8 cellular contexts compared by ENCODE assay signal in the genomic region with DNA sequence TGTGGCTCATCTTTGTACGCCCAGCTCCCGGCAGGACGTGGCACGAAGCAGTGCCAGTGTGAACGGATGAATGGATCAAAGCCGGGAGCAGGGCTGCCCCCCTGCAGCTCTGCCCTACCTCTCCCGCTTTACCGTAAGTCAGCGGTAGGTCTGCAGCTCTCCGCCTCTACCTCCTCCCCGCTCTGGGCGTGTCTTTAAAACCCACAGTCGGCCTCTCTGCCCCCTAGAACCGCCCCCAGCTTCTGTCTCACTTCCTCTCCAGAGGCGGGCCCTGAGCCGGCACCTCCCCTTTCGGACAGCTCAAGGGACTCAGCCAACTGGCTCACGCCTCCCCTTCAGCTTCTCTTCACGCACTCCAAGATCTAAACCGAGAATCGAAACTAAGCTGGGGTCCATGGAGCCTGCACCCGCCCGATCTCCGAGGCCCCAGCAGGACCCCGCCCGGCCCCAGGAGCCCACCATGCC. TPM values are rescaled to one million over a fixed set of nuclear protein-coding genes. Genes with fewer than 3 reads are reported as not detected.
DNase-seq lines count a peak whose midpoint lies in the region; ATAC-seq and TF ChIP-seq lines count a peak whose summit lies in the region.

A gene with protein sequence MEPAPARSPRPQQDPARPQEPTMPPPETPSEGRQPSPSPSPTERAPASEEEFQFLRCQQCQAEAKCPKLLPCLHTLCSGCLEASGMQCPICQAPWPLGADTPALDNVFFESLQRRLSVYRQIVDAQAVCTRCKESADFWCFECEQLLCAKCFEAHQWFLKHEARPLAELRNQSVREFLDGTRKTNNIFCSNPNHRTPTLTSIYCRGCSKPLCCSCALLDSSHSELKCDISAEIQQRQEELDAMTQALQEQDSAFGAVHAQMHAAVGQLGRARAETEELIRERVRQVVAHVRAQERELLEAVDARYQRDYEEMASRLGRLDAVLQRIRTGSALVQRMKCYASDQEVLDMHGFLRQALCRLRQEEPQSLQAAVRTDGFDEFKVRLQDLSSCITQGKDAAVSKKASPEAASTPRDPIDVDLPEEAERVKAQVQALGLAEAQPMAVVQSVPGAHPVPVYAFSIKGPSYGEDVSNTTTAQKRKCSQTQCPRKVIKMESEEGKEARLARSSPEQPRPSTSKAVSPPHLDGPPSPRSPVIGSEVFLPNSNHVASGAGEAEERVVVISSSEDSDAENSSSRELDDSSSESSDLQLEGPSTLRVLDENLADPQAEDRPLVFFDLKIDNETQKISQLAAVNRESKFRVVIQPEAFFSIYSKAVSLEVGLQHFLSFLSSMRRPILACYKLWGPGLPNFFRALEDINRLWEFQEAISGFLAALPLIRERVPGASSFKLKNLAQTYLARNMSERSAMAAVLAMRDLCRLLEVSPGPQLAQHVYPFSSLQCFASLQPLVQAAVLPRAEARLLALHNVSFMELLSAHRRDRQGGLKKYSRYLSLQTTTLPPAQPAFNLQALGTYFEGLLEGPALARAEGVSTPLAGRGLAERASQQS (plus strand): TSS at position 298 of the 465 bp plus-strand sequence. CDS start 97 bp downstream, at position 395.

- no peaks in the 10 kb centered on the region for H3K27me3 ChIP-seq in hepatocyte

- H4K20me1 ChIP-seq in hepatocyte (ENCODE audit: insufficient read depth, poor library complexity, severe bottlenecking): no peaks in the 10 kb centered on the region

- peak within 1 kb of the TSS; percentile 91 for H3K4me3 ChIP-seq in hepatocyte

- peaks cover 38% of the 10 kb centered on the region for H3K79me2 ChIP-seq in hepatocyte

- H3K4me1 ChIP-seq in hepatocyte (ENCODE audit: insufficient read depth): peaks cover 4% of the 10 kb centered on the region

- no peaks in the 10 kb centered on the region for H3K36me3 ChIP-seq in hepatocyte (replicated peaks; ENCODE audit: insufficient read depth, low read depth)

- DNase-seq in NCI-H2029 treated with DMSO at 0.1 percent for 48 hours (lab: John Stamatoyannopoulos, UW) (peak; percentile 70), T1000 (lab: John Stamatoyannopoulos, UW) (peak; percentile 83), astrocyte of the hippocampus (ENCODE audit: low read depth, low spot score) (peak; percentile 97), hepatocyte (ENCODE audit: low spot score) (peak; percentile 97), retina (peak; percentile 91)

- 1% methylated on average over 20 of the region's 26 CpGs for WGBS in hepatocyte (ENCODE audit: low lambda C conversion rate, missing lambda C conversion rate)

- H3K4me2 ChIP-seq in hepatocyte: peak within 1 kb of the TSS; percentile 92

- H3K27ac ChIP-seq in hepatocyte: peak within 1 kb of the TSS; percentile 88

- H3K9me3 ChIP-seq in hepatocyte (ENCODE audit: low read depth): no peaks in the 10 kb centered on the region

- ATAC-seq in GM18502 (IDR thresholded peaks at IDR 0.05; ENCODE audit: poor library complexity, unreplicated experiment): peak; percentile 74
- peak; percentile 65 for ATAC-seq in HG02973 (IDR thresholded peaks at IDR 0.05; ENCODE audit: unreplicated experiment)
- no peak for ATAC-seq in GM18858 (IDR thresholded peaks at IDR 0.05; ENCODE audit: unreplicated experiment)

- TF ChIP-seq CTCF in hepatocyte (IDR thresholded peaks at IDR 0.05; ENCODE audit: poor library complexity): no peak

- no peaks in the 10 kb centered on the region for H3K9me2 ChIP-seq in hepatocyte (replicated peaks; ENCODE audit: insufficient read depth)

- peak within 1 kb of the TSS; percentile 90 for H2AFZ ChIP-seq in hepatocyte

RNA-seq across cellular contexts. Expression of the gene that starts here (rescaled TPM):
- total RNA-seq in hepatocyte: 9.7 and 15.7 TPM in 2 replicates
- 29.9 and 38.8 TPM in 2 replicates for polyA plus RNA-seq in hepatocyte
